31 cellular contexts compared by ENCODE assay signal in the genomic region with DNA sequence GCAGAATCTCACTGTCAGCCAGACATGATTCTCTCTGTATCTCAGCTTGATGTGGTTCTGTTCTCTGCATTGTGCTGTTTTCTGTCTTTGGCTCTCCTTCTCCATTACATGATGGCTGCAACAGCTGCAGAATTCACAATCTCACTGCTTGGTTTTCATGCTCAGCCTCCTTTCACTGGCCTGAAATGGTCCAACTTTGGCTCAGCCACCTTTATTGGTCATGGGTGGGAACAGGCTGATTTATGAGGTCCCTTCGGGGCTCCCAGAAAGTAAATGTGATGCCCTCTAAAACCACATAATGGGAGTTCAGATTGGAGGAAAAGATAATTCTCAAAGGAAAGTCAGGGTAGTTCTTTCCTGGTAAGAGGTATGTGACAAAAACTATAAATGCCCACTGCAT.
"Had no signal": no experiment of that assay in that cellular context is flagged by ENCODE, and none has a peak within 500 bp of the region (broad histone marks: within the 10 kb centered on the region; RNA-seq: fewer than 3 reads in every experiment).

No MANE protein-coding gene starts in this region.

- H3K79me2 ChIP-seq: hepatocyte had no signal

- H3K4me2 ChIP-seq: hepatocyte had no signal

- H3K36me3 ChIP-seq: brain microvascular endothelial cell, esophagus muscularis mucosa, gastrocnemius medialis, heart right ventricle, WERI-Rb-1 had no signal

- H3K4me3 Mint-ChIP-seq: activated B cell treated with CpG ODN at 0.5 μM for 24 hours; activated CD8-positive, alpha-beta T cell treated with anti-CD3 and anti-CD28 coated beads for 36 hours; activated naive CD8-positive, alpha-beta T cell; activated T-cell treated with anti-CD3 and anti-CD28 coated beads, Interleukin-2, amount 50 U/mL, for 4 hours; activated T-helper 17 cell treated with anti-CD3 and anti-CD28 coated beads, Interleukin-2, amount 50 U/mL, for 72 hours; central memory CD8-positive, alpha-beta T cell; dendritic cell treated with granulocyte-macrophage colony-stimulating factor and Interleukin-4, amounts not matched to agents 40 ng/mL and 50 ng/mL, for 4 days; T-helper 2 cell treated with Interferon-gamma antibody and Interleukin-4, amounts not matched to agents 5 μg/mL and 100 μg/mL, for 36 hours had no signal

- ATAC-seq: activated CD4-positive, CD25-positive, alpha-beta regulatory T cell treated with anti-CD3 and anti-CD28 coated beads, Interleukin-2, amount 50 U/mL, for 24 hours; activated CD8-positive, alpha-beta T cell treated with anti-CD3 and anti-CD28 coated beads for 36 hours; activated T-cell treated with anti-CD3 and anti-CD28 coated beads, Interleukin-2, amount 50 U/mL, for 4 hours; activated T-helper 17 cell treated with anti-CD3 and anti-CD28 coated beads, Interleukin-2, amount 50 U/mL, for 72 hours; gastrocnemius medialis; heart right ventricle had no signal

- H3K4me1 ChIP-seq: foreskin keratinocyte, gastrocnemius medialis had no signal

- H3K27me3 ChIP-seq: brain microvascular endothelial cell, dorsolateral prefrontal cortex, esophagus muscularis mucosa, foreskin keratinocyte, gastrocnemius medialis, heart right ventricle, hepatocyte had no signal

- H3K36me3 Mint-ChIP-seq: activated naive CD8-positive, alpha-beta T cell had no signal

- DNase-seq: activated B cell treated with CpG ODN at 0.5 μM for 24 hours; activated CD4-positive, alpha-beta T cell treated with anti-CD3 and anti-CD28 coated beads for 48 hours; activated CD4-positive, alpha-beta T cell treated with anti-CD3 and anti-CD28 coated beads, Interleukin-2, amount 50 U/mL, for 1 hour; activated CD4-positive, alpha-beta T cell treated with anti-CD3 and anti-CD28 coated beads, Interleukin-2, amount 50 U/mL, for 48 hours; activated CD8-positive, alpha-beta memory T cell treated with anti-CD3 and anti-CD28 coated beads for 24 hours; activated CD8-positive, alpha-beta T cell treated with anti-CD3 and anti-CD28 coated beads for 36 hours; activated effector memory CD4-positive, alpha-beta T cell treated with Interleukin-2 at 50 U/mL for 16 hours; activated gamma-delta T cell treated with Interleukin-2 at 50 U/mL for 16 hours; activated naive CD4-positive, alpha-beta T cell treated with anti-CD3 and anti-CD28 coated beads, Interleukin-2, amount 50 U/mL, for 16 hours; activated naive CD4-positive, alpha-beta T cell treated with Interleukin-2 at 50 U/mL for 16 hours; activated T-cell treated with anti-CD3 and anti-CD28 coated beads, Interleukin-2, amount 50 U/mL, for 4 hours; amniotic stem cell; anterior cingulate cortex; brain microvascular endothelial cell; dorsolateral prefrontal cortex; effector memory CD4-positive, alpha-beta T cell; erythroblast; foreskin keratinocyte; gastrocnemius medialis; heart right ventricle; T1000; WERI-Rb-1 had no signal

- H3K4me3 ChIP-seq: coronary artery, dorsolateral prefrontal cortex, esophagus muscularis mucosa, gastrocnemius medialis, heart right ventricle, hepatocyte had no signal

- H3K9me3 ChIP-seq: esophagus muscularis mucosa, gastrocnemius medialis had no signal

- H2AFZ ChIP-seq: hepatocyte had no signal

- H3K27me3 Mint-ChIP-seq: activated naive CD8-positive, alpha-beta T cell; central memory CD8-positive, alpha-beta T cell; dendritic cell treated with granulocyte-macrophage colony-stimulating factor and Interleukin-4, amounts not matched to agents 40 ng/mL and 50 ng/mL, for 4 days had no signal

- H3K27ac ChIP-seq: brain microvascular endothelial cell, coronary artery, dorsolateral prefrontal cortex, esophagus muscularis mucosa, foreskin keratinocyte, gastrocnemius medialis, heart right ventricle, hepatocyte, WERI-Rb-1 had no signal

- H3K4me1 Mint-ChIP-seq: activated B cell treated with CpG ODN at 0.5 μM for 24 hours; activated T-helper 17 cell treated with anti-CD3 and anti-CD28 coated beads, Interleukin-2, amount 50 U/mL, for 72 hours; central memory CD8-positive, alpha-beta T cell had no signal

- H3K27ac Mint-ChIP-seq: activated B cell treated with CpG ODN at 0.5 μM for 24 hours; activated CD8-positive, alpha-beta T cell treated with anti-CD3 and anti-CD28 coated beads for 36 hours; activated naive CD8-positive, alpha-beta T cell; activated T-helper 17 cell treated with anti-CD3 and anti-CD28 coated beads, Interleukin-2, amount 50 U/mL, for 72 hours; dendritic cell treated with granulocyte-macrophage colony-stimulating factor and Interleukin-4, amounts not matched to agents 40 ng/mL and 50 ng/mL, for 4 days; T-helper 2 cell treated with Interferon-gamma antibody and Interleukin-4, amounts not matched to agents 5 μg/mL and 100 μg/mL, for 36 hours had no signal

- H3K9me3 Mint-ChIP-seq: activated B cell treated with CpG ODN at 0.5 μM for 24 hours; activated T-helper 17 cell treated with anti-CD3 and anti-CD28 coated beads, Interleukin-2, amount 50 U/mL, for 72 hours; central memory CD8-positive, alpha-beta T cell had no signal
